In genomic region chr14:74608959-74609611, GRCh38 we compare ENCODE assay signal across 8 cellular contexts. TPM values are rescaled to one million over a fixed set of nuclear protein-coding genes. Genes with fewer than 3 reads are reported as not detected.
DNase-seq lines count a peak whose midpoint lies in the region; ATAC-seq and TF ChIP-seq lines count a peak whose summit lies in the region.

No MANE protein-coding gene starts in this region.

- no peak overlapping the region for H4K91ac ChIP-seq in trophoblast cell (ENCODE audit: low read depth, low read length)

- TF ChIP-seq CTCF in GM12864 (IDR thresholded peaks at IDR 0.05; ENCODE audit: low read depth, low read length, missing control alignments) = peak; percentile 95
- peak; percentile 88 to 94 (median 92) for TF ChIP-seq CTCF in upper lobe of left lung (IDR thresholded peaks at IDR 0.05)

- no peak overlapping the region for H3K27ac ChIP-seq in SK-N-MC
- H3K27ac ChIP-seq in trophoblast cell (ENCODE audit: low read depth, low read length) = no peak overlapping the region
- H3K27ac ChIP-seq in upper lobe of left lung = no peak overlapping the region

- peaks cover 69% of the 10 kb centered on the region for H3K27me3 Mint-ChIP-seq in activated naive CD4-positive, alpha-beta T cell treated with anti-CD3 and anti-CD28 coated beads, Interleukin-2, amount 10 ng/mL, durations not matched to agents 7 days and 5 days

- peaks cover 22% of the 10 kb centered on the region for H3K27me3 ChIP-seq in trophoblast cell (ENCODE audit: insufficient read depth, low read length)
- peaks cover 0 to 19% (median 5%) of the 10 kb centered on the region in 4 donors for H3K27me3 ChIP-seq in upper lobe of left lung

- no peak overlapping the region for H2BK120ac ChIP-seq in trophoblast cell (ENCODE audit: insufficient read depth, low read length, poor library complexity)

- no peak overlapping the region for H3K18ac ChIP-seq in trophoblast cell (ENCODE audit: low read length)

- no peak overlapping the region for H3K27ac Mint-ChIP-seq in activated naive CD4-positive, alpha-beta T cell treated with anti-CD3 and anti-CD28 coated beads, Interleukin-2, amount 10 ng/mL, durations not matched to agents 7 days and 5 days

- H3K36me3 Mint-ChIP-seq in activated naive CD4-positive, alpha-beta T cell treated with anti-CD3 and anti-CD28 coated beads, Interleukin-2, amount 10 ng/mL, durations not matched to agents 7 days and 5 days = no peaks in the 10 kb centered on the region

- H3K79me2 ChIP-seq in trophoblast cell (ENCODE audit: control insufficient read depth, insufficient read depth, low read length, poor library complexity) = no peaks in the 10 kb centered on the region

- no peak overlapping the region for H4K8ac ChIP-seq in trophoblast cell (ENCODE audit: low read depth, low read length)

- no peaks in the 10 kb centered on the region for H3K9me3 Mint-ChIP-seq in activated naive CD4-positive, alpha-beta T cell treated with anti-CD3 and anti-CD28 coated beads, Interleukin-2, amount 10 ng/mL, durations not matched to agents 7 days and 5 days

- H2BK12ac ChIP-seq in trophoblast cell (ENCODE audit: low read length) = no peak overlapping the region

- H3K36me3 ChIP-seq in SK-N-MC (ENCODE audit: insufficient read depth, low read length) = no peaks in the 10 kb centered on the region
- no peaks in the 10 kb centered on the region for H3K36me3 ChIP-seq in trophoblast cell (ENCODE audit: control insufficient read depth in 1 of 2, insufficient read depth in 2 of 2, low read length in 2 of 2)
- no peaks in the 10 kb centered on the region for H3K36me3 ChIP-seq in upper lobe of left lung

- peak; percentile 54 for DNase-seq in GM12864 (ENCODE audit: low read depth)
- DNase-seq in NCI-H1092 (lab: John Stamatoyannopoulos, UW) = peak; percentile 32
- peak; percentile 81 for DNase-seq in SK-N-MC (ENCODE audit: low read depth, low spot score)
- peak; percentile 92 for DNase-seq in activated naive CD4-positive, alpha-beta T cell treated with anti-CD3 and anti-CD28 coated beads, Interleukin-2, amount 10 ng/mL, durations not matched to agents 7 days and 5 days
- DNase-seq in glomerular endothelial cell (ENCODE audit: extremely low read depth, low read depth, low spot score) = peak; percentile 81
- DNase-seq in trophoblast cell = peak; percentile 86 to 97
- peak in 1 of 2 donors; percentile 85 for DNase-seq in upper lobe of left lung

- CTCF ChIA-PET in activated naive CD4-positive, alpha-beta T cell treated with anti-CD3 and anti-CD28 coated beads, Interleukin-2, amount 10 ng/mL, durations not matched to agents 7 days and 5 days (lab: Charles Lee) = interaction anchor here (0.6 to 3.6 kb wide), 47 partner anchors 8 to 479 kb away, joined by 3 to 39 read pairs (median 4); no protein-coding TSS in a partner anchor

- H3K79me1 ChIP-seq in trophoblast cell (ENCODE audit: low read length) = peaks cover 5% of the 10 kb centered on the region

- TF ChIP-seq POLR2A in upper lobe of left lung (IDR thresholded peaks at IDR 0.05) = no peak

- no peak overlapping the region for H3K4me3 Mint-ChIP-seq in activated naive CD4-positive, alpha-beta T cell treated with anti-CD3 and anti-CD28 coated beads, Interleukin-2, amount 10 ng/mL, durations not matched to agents 7 days and 5 days

- no peak for TF ChIP-seq EP300 in upper lobe of left lung (IDR thresholded peaks at IDR 0.05)

- H3K4me3 ChIP-seq in GM12864 (ENCODE audit: low read depth, low read length) (no peak overlapping the region), SK-N-MC (no peak overlapping the region), trophoblast cell (ENCODE audit: low read depth, low read length) (no peak overlapping the region), upper lobe of left lung (peak overlapping the region in 2 of 4 donors; percentile 62 to 89)

- H4K12ac ChIP-seq in trophoblast cell (ENCODE audit: low read depth, low read length) = no peak overlapping the region

- no peak overlapping the region for H3K14ac ChIP-seq in trophoblast cell (ENCODE audit: low read length)

- no peak overlapping the region for H3K23ac ChIP-seq in trophoblast cell (ENCODE audit: low read length)

- peaks cover 13% of the 10 kb centered on the region for H3K4me1 Mint-ChIP-seq in activated naive CD4-positive, alpha-beta T cell treated with anti-CD3 and anti-CD28 coated beads, Interleukin-2, amount 10 ng/mL, durations not matched to agents 7 days and 5 days

- H2AK5ac ChIP-seq in trophoblast cell (ENCODE audit: low read length) = no peak overlapping the region

- H2BK5ac ChIP-seq in trophoblast cell (ENCODE audit: low read depth, low read length, poor library complexity) = no peak overlapping the region

- no peak overlapping the region for H2AFZ ChIP-seq in trophoblast cell (ENCODE audit: insufficient read depth, low read length, poor library complexity)

- H3K4ac ChIP-seq in trophoblast cell (ENCODE audit: low read depth, low read length) = no peak overlapping the region

- H3K9ac ChIP-seq in SK-N-MC (ENCODE audit: insufficient read length) = no peak overlapping the region
- no peak overlapping the region for H3K9ac ChIP-seq in trophoblast cell (ENCODE audit: low read length)

- H3K4me1 ChIP-seq in trophoblast cell (ENCODE audit: control insufficient read depth in 1 of 2, insufficient read depth in 2 of 2, low read length in 2 of 2) (peaks cover 0 to 4% of the 10 kb centered on the region in 2 experiments), upper lobe of left lung (peaks cover 26 to 35% (median 29%) of the 10 kb centered on the region in 4 donors)

- ATAC-seq in upper lobe of left lung (ENCODE audit: low FRiP score in 2 of 2) (peak; percentile 69 to 79), HG03175 (IDR thresholded peaks at IDR 0.05; ENCODE audit: unreplicated experiment) (no peak)

- no CpG with 5 or more reads among the region's 4 CpGs for WGBS in trophoblast cell (ENCODE audit: extremely low coverage, insufficient coverage, insufficient read length)
- 51 to 70% methylated on average over 3 to 4 of the region's 4 CpGs for WGBS in upper lobe of left lung, 2 donors

- H3K4me2 ChIP-seq in trophoblast cell (ENCODE audit: low read length) = no peak overlapping the region

- no peaks in the 10 kb centered on the region for H3K9me3 ChIP-seq in SK-N-MC (ENCODE audit: low read depth, low read length)
- H3K9me3 ChIP-seq in trophoblast cell (ENCODE audit: insufficient read depth, low read depth, low read length) = peaks cover 2% of the 10 kb centered on the region
- no peaks in the 10 kb centered on the region for H3K9me3 ChIP-seq in upper lobe of left lung

RNA-seq across cellular contexts. Expression of gene LTBP2, which starts 3.0 kb away (rescaled TPM):
- 251 and 261 TPM in 2 replicates for total RNA-seq in glomerular endothelial cell
- 3.7 and 4.1 TPM in 2 replicates for polyA plus RNA-seq in trophoblast cell (2013)
- 100 to 1,000 TPM in 2 of 6 donors, 10 to 100 TPM in 4; 19.7 to 136 (median 77.6) TPM for total RNA-seq in upper lobe of left lung
